Comparison of ENCODE assay signal across 21 cellular contexts in the genomic region with DNA sequence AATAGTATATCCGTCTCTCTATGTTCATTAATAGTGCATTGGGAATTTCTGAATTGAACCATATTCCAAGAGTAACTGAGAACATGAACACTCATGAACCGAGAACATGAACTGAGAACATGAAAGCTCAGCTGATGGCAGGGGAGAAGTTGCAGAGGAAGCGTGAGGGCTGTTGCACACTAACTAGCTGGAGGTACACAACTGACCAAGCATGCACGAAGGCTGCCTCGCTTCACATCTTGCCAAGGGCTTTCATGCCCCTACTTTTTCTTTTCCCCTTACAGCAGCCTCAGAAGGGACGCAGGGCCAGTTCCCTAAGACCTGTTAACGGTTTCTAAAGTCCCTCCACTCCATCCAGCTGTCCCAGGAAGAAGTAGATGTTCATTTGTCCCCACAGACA. TPM values are rescaled to one million over a fixed set of nuclear protein-coding genes. Genes with fewer than 3 reads are reported as not detected.
DNase-seq lines count a peak whose midpoint lies in the region; ATAC-seq and TF ChIP-seq lines count a peak whose summit lies in the region.
"Had no signal": no experiment of that assay in that cellular context is flagged by ENCODE, and none has a peak within 500 bp of the region (broad histone marks: within the 10 kb centered on the region; RNA-seq: fewer than 3 reads in every experiment).

No MANE protein-coding gene starts in this region.

- DNase-seq in CD1c-positive myeloid dendritic cell (ENCODE audit: extremely low spot score) (peak; percentile 61), globus pallidus (ENCODE audit: low spot score) (peak; percentile 39), progenitor cell of endocrine pancreas (ENCODE audit: low spot score, unreplicated experiment) (no peak), cerebellar nuclear complex (lab: John Stamatoyannopoulos, UW) (no peak)
- DNase-seq in activated CD4-positive, alpha-beta T cell treated with anti-CD3 and anti-CD28 coated beads for 48 hours: no peak
- no peak for DNase-seq in stimulated activated CD4-positive, alpha-beta T cell treated with anti-CD3 and anti-CD28 coated beads, Interleukin-15, amount 100 ng/mL, for 24 hours
- DNase-seq: activated CD4-positive, alpha-beta T cell treated with anti-CD3 and anti-CD28 coated beads, Interleukin-2, amount 50 U/mL, for 1 hour; activated naive CD8-positive, alpha-beta T cell treated with anti-CD3 and anti-CD28 coated beads, Interleukin-2, amount 50 U/mL, for 24 hours; activated T-cell treated with anti-CD3 and anti-CD28 coated beads, Interleukin-2, amount 50 U/mL, for 48 hours; Calu3; NCI-H1436; NCI-H345; SIG-M5; T-helper 9 cell had no signal

- ATAC-seq in HG02623 (IDR thresholded peaks at IDR 0.05; ENCODE audit: unreplicated experiment) (peak; percentile 51), HG03196 (IDR thresholded peaks at IDR 0.05; ENCODE audit: unreplicated experiment) (no peak)
- ATAC-seq: activated naive CD8-positive, alpha-beta T cell treated with anti-CD3 and anti-CD28 coated beads, Interleukin-2, amount 50 U/mL, for 24 hours had no signal

- no peaks in the 10 kb centered on the region for H3K36me3 Mint-ChIP-seq in progenitor cell of endocrine pancreas (ENCODE audit: insufficient read depth)

- TF ChIP-seq CTCF in progenitor cell of endocrine pancreas (IDR thresholded peaks at IDR 0.05; ENCODE audit: unreplicated experiment): no peak

- H3K4me1 Mint-ChIP-seq in progenitor cell of endocrine pancreas (ENCODE audit: low read depth): peaks cover 43% of the 10 kb centered on the region

- peaks cover 9% of the 10 kb centered on the region for H3K27me3 Mint-ChIP-seq in progenitor cell of endocrine pancreas

- no peaks in the 10 kb centered on the region for H3K9me3 Mint-ChIP-seq in progenitor cell of endocrine pancreas (ENCODE audit: low read depth)
- H3K9me3 Mint-ChIP-seq: activated naive CD8-positive, alpha-beta T cell treated with anti-CD3 and anti-CD28 coated beads, Interleukin-2, amount 50 U/mL, for 24 hours had no signal

- peak overlapping the region; percentile 65 for H3K27ac Mint-ChIP-seq in progenitor cell of endocrine pancreas
- H3K27ac Mint-ChIP-seq: activated naive CD8-positive, alpha-beta T cell treated with anti-CD3 and anti-CD28 coated beads, Interleukin-2, amount 50 U/mL, for 24 hours had no signal

- H3K4me3 Mint-ChIP-seq in progenitor cell of endocrine pancreas (ENCODE audit: low read depth): no peak overlapping the region
- H3K4me3 Mint-ChIP-seq: activated naive CD8-positive, alpha-beta T cell treated with anti-CD3 and anti-CD28 coated beads, Interleukin-2, amount 50 U/mL, for 24 hours had no signal

RNA-seq across cellular contexts. Expression of gene RNASE1, which starts 4.3 kb away (rescaled TPM):
- 4.5 and 7.1 TPM in 2 replicates for total RNA-seq in progenitor cell of endocrine pancreas

RNA-seq across cellular contexts. Expression of gene RNASE6, which starts 17.2 kb away (rescaled TPM):
- not detected in 2 replicates for total RNA-seq in progenitor cell of endocrine pancreas
- total RNA-seq: Calu3 had no signal

RNA-seq across cellular contexts. Expression of gene EDDM3B, which starts 30.1 kb away (rescaled TPM):
- total RNA-seq in progenitor cell of endocrine pancreas: not detected in 2 replicates
- total RNA-seq: Calu3, endothelial cell of umbilical vein, glomerular endothelial cell, mucosa of gallbladder, prostate gland, thyroid gland had no signal

RNA-seq across cellular contexts. Expression of gene EDDM3A, which starts 52.6 kb away (rescaled TPM):
- total RNA-seq in progenitor cell of endocrine pancreas: not detected in 2 replicates
- total RNA-seq: Calu3, endothelial cell of umbilical vein, glomerular endothelial cell, mucosa of gallbladder, prostate gland, thyroid gland had no signal

Comparison
In these comparisons a context has a peak if more than half of its experiments do, and no peak if none do; other contexts are left out.
1. DNase-seq: peak in CD1c-positive myeloid dendritic cell (single experiment) and globus pallidus (single experiment); none in progenitor cell of endocrine pancreas (single experiment), cerebellar nuclear complex (0 of 2), activated CD4-positive, alpha-beta T cell treated with anti-CD3 and anti-CD28 coated beads for 48 hours (single experiment) and stimulated activated CD4-positive, alpha-beta T cell treated with anti-CD3 and anti-CD28 coated beads, Interleukin-15, amount 100 ng/mL, for 24 hours (single experiment).